In the genomic region with DNA sequence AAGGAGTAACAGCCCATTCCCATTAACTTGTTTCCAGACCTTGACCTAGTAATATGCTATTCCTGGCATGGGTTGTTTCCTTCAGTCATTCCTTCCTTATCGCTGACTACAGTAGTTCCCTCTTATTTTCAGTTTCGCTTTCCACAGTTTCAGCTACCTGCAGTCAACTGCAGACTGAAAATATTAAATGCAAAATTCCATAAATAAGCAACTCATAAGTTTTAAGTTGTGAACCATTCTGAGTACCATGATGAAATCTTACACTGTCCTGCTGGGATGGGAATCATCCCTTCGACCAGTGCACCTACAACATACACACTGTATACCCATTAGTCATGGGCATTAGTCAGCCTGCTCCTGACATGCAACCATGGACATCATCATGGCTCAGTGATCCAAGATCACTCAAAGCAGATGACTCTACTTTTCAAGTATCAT, we compare ENCODE assay signal across 9 cellular contexts.
DNase-seq lines count a peak whose midpoint lies in the region; ATAC-seq, FAIRE-seq and TF ChIP-seq lines count a peak whose summit lies in the region.
"Had no signal": no experiment of that assay in that cellular context is flagged by ENCODE, and none has a peak within 500 bp of the region (broad histone marks: within the 10 kb centered on the region; RNA-seq: fewer than 3 reads in every experiment).

No MANE protein-coding gene starts in this region.

- H3K27me3 ChIP-seq in MG63 = no peaks in the 10 kb centered on the region
- no peaks in the 10 kb centered on the region; a peak in 1 of 5 replicates for H3K27me3 ChIP-seq in K562 (ENCODE audit: control insufficient read depth in 2 of 2, insufficient read depth in 2 of 2, low read length in 2 of 2)
- no peaks in the 10 kb centered on the region for H3K27me3 ChIP-seq in naive thymus-derived CD4-positive, alpha-beta T cell (ENCODE audit: control insufficient read depth in 2 of 2, insufficient read depth in 2 of 2, low read length in 2 of 2)
- H3K27me3 ChIP-seq in heart left ventricle = no peaks in the 10 kb centered on the region

- H3K36me3 Mint-ChIP-seq in naive thymus-derived CD4-positive, alpha-beta T cell = peaks cover 7 to 28% (median 12%) of the 10 kb centered on the region in 5 donors

- no peaks in the 10 kb centered on the region for H3K4me1 ChIP-seq in K562 (replicated peaks in 1 of 2; ENCODE audit: control insufficient read depth in 2 of 2, insufficient read depth in 2 of 2, low read length in 2 of 2)
- H3K4me1 ChIP-seq in naive thymus-derived CD4-positive, alpha-beta T cell (ENCODE audit: control insufficient read depth in 2 of 2, insufficient read depth in 2 of 2, low read length in 2 of 2) = no peaks in the 10 kb centered on the region
- peaks cover 0 to 10% (median 0%) of the 10 kb centered on the region in 12 donors for H3K4me1 ChIP-seq in heart left ventricle

- H3K9me1 ChIP-seq in K562 (ENCODE audit: control insufficient read depth, insufficient read depth, low read length) = no peaks in the 10 kb centered on the region

- H3K4me3 Mint-ChIP-seq in naive thymus-derived CD4-positive, alpha-beta T cell = peak overlapping the region; percentile 72 to 91 (median 84)

- no peak for FAIRE-seq in K562 (lab: Jason Lieb, UNC)

- TF ChIP-seq RAD21 in K562 (CRISPR knock-in tag; conservative IDR thresholded peaks at IDR 0.05 in 1 of 2, IDR thresholded peaks at IDR 0.05 in 1 of 2) = no peak

- H3K4me2 ChIP-seq in K562 (ENCODE audit: insufficient read depth, low read length) = peak overlapping the region; percentile 39; the same call in 1 of the 2 replicates

- peak overlapping the region; percentile 39 to 88 (median 82) for H3K27ac Mint-ChIP-seq in naive thymus-derived CD4-positive, alpha-beta T cell

- H3K9ac ChIP-seq in K562 (ENCODE audit: insufficient read depth in 1 of 2, low read depth in 2 of 2, low read length in 2 of 2) = no peak overlapping the region

- no peak for ATAC-seq in K562
- ATAC-seq in naive thymus-derived CD4-positive, alpha-beta T cell = peak; percentile 85
- no peak for ATAC-seq in heart left ventricle
- ATAC-seq in HG03139 (IDR thresholded peaks at IDR 0.05; ENCODE audit: unreplicated experiment) = no peak
- ATAC-seq in HG02610 (IDR thresholded peaks at IDR 0.05; ENCODE audit: unreplicated experiment) = no peak
- no peak for ATAC-seq in GM21825 (IDR thresholded peaks at IDR 0.05; ENCODE audit: unreplicated experiment)

- H3K79me2 ChIP-seq in K562 (ENCODE audit: control insufficient read depth, insufficient read depth, low read length) = no peaks in the 10 kb centered on the region

- peaks cover 0 to 9% (median 0%) of the 10 kb centered on the region in 11 donors for H3K9me3 Mint-ChIP-seq in naive thymus-derived CD4-positive, alpha-beta T cell

- H3K9me3 ChIP-seq in MG63 (no peaks in the 10 kb centered on the region), K562 (replicated peaks; ENCODE audit: control insufficient read depth, insufficient read depth, low read depth, low read length) (no peaks in the 10 kb centered on the region), heart left ventricle (no peaks in the 10 kb centered on the region)
- no peaks in the 10 kb centered on the region for H3K9me3 ChIP-seq in naive thymus-derived CD4-positive, alpha-beta T cell (ENCODE audit: control insufficient read depth in 2 of 3, low read length in 3 of 3)

- no peaks in the 10 kb centered on the region for H4K20me1 ChIP-seq in K562 (replicated peaks; ENCODE audit: control insufficient read depth, insufficient read depth, low read length)

- WGBS in K562 (ENCODE audit: insufficient coverage, low coverage, missing lambda C conversion rate) = 2% methylated on average over 3 of the region's 3 CpGs
- 68 to 80% (median 77%) methylated on average over 3 of the region's 3 CpGs for WGBS in heart left ventricle, 4 donors

- H3K4me3 ChIP-seq in MG63 (no peak overlapping the region; the same call in 1 of the 2 replicates), K562 (no peak overlapping the region), heart left ventricle (peak overlapping the region in 3 of 12 donors; percentile 9 to 35 (median 34))
- H3K4me3 ChIP-seq in naive thymus-derived CD4-positive, alpha-beta T cell (ENCODE audit: low read length) = peak overlapping the region; percentile 49

- no peak overlapping the region for H2AFZ ChIP-seq in K562 (ENCODE audit: low read depth, low read length)

- TF ChIP-seq CTCF in K562 (IDR thresholded peaks at IDR 0.05 in 2 of 3, conservative IDR thresholded peaks at IDR 0.05 in 1 of 3; ENCODE audit: insufficient read depth in 2 of 3, low read depth in 1 of 3, low read length in 3 of 3) (no peak), heart left ventricle (IDR thresholded peaks at IDR 0.05) (no peak)

- no peaks in the 10 kb centered on the region for H3K36me3 ChIP-seq in MG63
- no peaks in the 10 kb centered on the region for H3K36me3 ChIP-seq in K562 (ENCODE audit: control insufficient read depth, insufficient read depth, low read length)
- H3K36me3 ChIP-seq in naive thymus-derived CD4-positive, alpha-beta T cell (ENCODE audit: control insufficient read depth in 2 of 3, insufficient read depth in 3 of 3, low read length in 3 of 3) = no peaks in the 10 kb centered on the region
- H3K36me3 ChIP-seq in heart left ventricle = no peaks in the 10 kb centered on the region

- CTCF ChIA-PET in K562 (lab: Yijun Ruan, JAX; ENCODE audit: low intra/inter-chr PET ratio) = no interaction called here
- CTCF ChIA-PET in naive thymus-derived CD4-positive, alpha-beta T cell (lab: Charles Lee) = no interaction called here

- peaks cover 8 to 24% (median 10%) of the 10 kb centered on the region in 7 donors for H3K4me1 Mint-ChIP-seq in naive thymus-derived CD4-positive, alpha-beta T cell

- TF ChIP-seq EP300 in K562 (IDR thresholded peaks at IDR 0.05; ENCODE audit: low read length) = no peak

- peaks cover 0 to 13% (median 0%) of the 10 kb centered on the region in 5 donors for H3K27me3 Mint-ChIP-seq in naive thymus-derived CD4-positive, alpha-beta T cell

- intact Hi-C loops in K562 (cut with micrococcal nuclease) (no loop called here), heart left ventricle (cut with DNase I) (no loop called here)
- intact Hi-C loops in naive thymus-derived CD4-positive, alpha-beta T cell (cut with micrococcal nuclease) = no loop called here

- TF ChIP-seq POLR2A in K562 (conservative IDR thresholded peaks at IDR 0.05) (no peak), heart left ventricle (IDR thresholded peaks at IDR 0.05) (no peak)

- POLR2A ChIA-PET in K562 (lab: Yijun Ruan, JAX) = no interaction called here
- POLR2A ChIA-PET in naive thymus-derived CD4-positive, alpha-beta T cell (lab: Charles Lee) = no interaction called here

- DNase-seq in COLO829 (ENCODE audit: low spot score) (peak; percentile 15), MG63 (peak; percentile 78), K562 (ENCODE audit: extremely low read depth in 1 of 4, low spot score in 3 of 4) (no peak), heart left ventricle (no peak)
- DNase-seq in naive thymus-derived CD4-positive, alpha-beta T cell = peak in 3 of 9 donors; percentile 1 to 19 (median 15)
- DNase-seq: NCI-H2081 treated with DMSO at 0.1 percent for 48 hours had no signal

- H3K27ac ChIP-seq in K562 (ENCODE audit: extremely low read depth, low read depth, low read length) = no peak overlapping the region
- peak overlapping the region; percentile 47 for H3K27ac ChIP-seq in naive thymus-derived CD4-positive, alpha-beta T cell (ENCODE audit: low read depth, low read length)
- no peak overlapping the region for H3K27ac ChIP-seq in heart left ventricle

- in situ Hi-C loops in K562 (cut with MboI) = no loop called here

- BruUV-seq in K562 (replicated peaks; lab: Mats Ljungman, UMichigan) = no TSS peak

TF ChIP-seq in K562, 482 proteins besides CTCF, POLR2A, EP300 and RAD21 (continues in another document):
- TF ChIP-seq, protein P1, sequence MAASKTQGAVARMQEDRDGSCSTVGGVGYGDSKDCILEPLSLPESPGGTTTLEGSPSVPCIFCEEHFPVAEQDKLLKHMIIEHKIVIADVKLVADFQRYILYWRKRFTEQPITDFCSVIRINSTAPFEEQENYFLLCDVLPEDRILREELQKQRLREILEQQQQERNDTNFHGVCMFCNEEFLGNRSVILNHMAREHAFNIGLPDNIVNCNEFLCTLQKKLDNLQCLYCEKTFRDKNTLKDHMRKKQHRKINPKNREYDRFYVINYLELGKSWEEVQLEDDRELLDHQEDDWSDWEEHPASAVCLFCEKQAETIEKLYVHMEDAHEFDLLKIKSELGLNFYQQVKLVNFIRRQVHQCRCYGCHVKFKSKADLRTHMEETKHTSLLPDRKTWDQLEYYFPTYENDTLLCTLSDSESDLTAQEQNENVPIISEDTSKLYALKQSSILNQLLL (CRISPR knock-in tag; IDR thresholded peaks at IDR 0.05; ENCODE audit: borderline replicate concordance) = no peak
- TF ChIP-seq KLF1 (tag; IDR thresholded peaks at IDR 0.05) (no peak), TCF7 (IDR thresholded peaks at IDR 0.05; ENCODE audit: borderline replicate concordance) (no peak), TBP (optimal IDR thresholded peaks at IDR 0.05; ENCODE audit: low read depth, low read length) (no peak), ZNF124 (CRISPR knock-in tag; IDR thresholded peaks at IDR 0.05) (no peak), ZNF766 (CRISPR knock-in tag; conservative IDR thresholded peaks at IDR 0.05) (peak; percentile 32; the same call in 1 of the 2 replicates)
- TF ChIP-seq, protein P2, sequence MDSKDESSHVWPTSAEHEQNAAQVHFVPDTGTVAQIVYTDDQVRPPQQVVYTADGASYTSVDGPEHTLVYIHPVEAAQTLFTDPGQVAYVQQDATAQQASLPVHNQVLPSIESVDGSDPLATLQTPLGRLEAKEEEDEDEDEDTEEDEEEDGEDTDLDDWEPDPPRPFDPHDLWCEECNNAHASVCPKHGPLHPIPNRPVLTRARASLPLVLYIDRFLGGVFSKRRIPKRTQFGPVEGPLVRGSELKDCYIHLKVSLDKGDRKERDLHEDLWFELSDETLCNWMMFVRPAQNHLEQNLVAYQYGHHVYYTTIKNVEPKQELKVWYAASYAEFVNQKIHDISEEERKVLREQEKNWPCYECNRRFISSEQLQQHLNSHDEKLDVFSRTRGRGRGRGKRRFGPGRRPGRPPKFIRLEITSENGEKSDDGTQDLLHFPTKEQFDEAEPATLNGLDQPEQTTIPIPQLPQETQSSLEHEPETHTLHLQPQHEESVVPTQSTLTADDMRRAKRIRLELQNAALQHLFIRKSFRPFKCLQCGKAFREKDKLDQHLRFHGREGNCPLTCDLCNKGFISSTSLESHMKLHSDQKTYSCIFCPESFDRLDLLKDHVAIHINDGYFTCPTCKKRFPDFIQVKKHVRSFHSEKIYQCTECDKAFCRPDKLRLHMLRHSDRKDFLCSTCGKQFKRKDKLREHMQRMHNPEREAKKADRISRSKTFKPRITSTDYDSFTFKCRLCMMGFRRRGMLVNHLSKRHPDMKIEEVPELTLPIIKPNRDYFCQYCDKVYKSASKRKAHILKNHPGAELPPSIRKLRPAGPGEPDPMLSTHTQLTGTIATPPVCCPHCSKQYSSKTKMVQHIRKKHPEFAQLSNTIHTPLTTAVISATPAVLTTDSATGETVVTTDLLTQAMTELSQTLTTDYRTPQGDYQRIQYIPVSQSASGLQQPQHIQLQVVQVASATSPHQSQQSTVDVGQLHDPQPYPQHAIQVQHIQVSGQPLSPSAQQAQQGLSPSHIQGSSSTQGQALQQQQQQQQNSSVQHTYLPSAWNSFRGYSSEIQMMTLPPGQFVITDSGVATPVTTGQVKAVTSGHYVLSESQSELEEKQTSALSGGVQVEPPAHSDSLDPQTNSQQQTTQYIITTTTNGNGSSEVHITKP (IDR thresholded peaks at IDR 0.05; ENCODE audit: partially characterized antibody) = no peak

Comparison
In these comparisons a context has a peak if more than half of its experiments do, and no peak if none do; other contexts are left out.
1. DNase-seq: peak in COLO829 (single experiment) and MG63 (single experiment); none in K562 (0 of 4) and heart left ventricle (0 of 5).